In the genomic region with DNA sequence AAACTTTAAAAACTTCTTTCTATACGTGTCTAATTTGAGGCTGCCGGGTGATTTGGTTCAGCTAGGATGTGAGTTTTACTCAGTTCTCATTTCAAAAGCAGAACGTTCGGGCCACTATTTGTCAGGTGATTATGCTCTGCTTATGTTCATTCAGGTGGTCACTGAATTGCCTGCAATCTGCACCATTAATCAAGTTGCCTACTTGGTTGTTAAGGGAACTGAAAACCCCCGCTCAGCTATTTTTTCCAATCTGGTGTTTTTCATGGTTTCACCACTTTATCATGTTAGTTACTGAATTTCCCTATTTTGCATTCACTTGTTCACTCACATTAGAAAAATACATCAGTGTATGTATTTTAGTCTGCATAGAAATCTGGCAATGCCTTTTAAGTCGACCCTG, we compare ENCODE assay signal across 9 cellular contexts.
DNase-seq lines count a peak whose midpoint lies in the region; ATAC-seq and TF ChIP-seq lines count a peak whose summit lies in the region.
"Had no signal": no experiment of that assay in that cellular context is flagged by ENCODE, and none has a peak within 500 bp of the region (broad histone marks: within the 10 kb centered on the region; RNA-seq: fewer than 3 reads in every experiment).

No MANE protein-coding gene starts in this region.

- H3K4me1 ChIP-seq in trophoblast cell (ENCODE audit: control insufficient read depth in 1 of 2, insufficient read depth in 2 of 2, low read length in 2 of 2): no peaks in the 10 kb centered on the region
- H3K4me1 ChIP-seq: tibial artery had no signal

- peak overlapping the region; percentile 70 for H3K4me2 ChIP-seq in SU-DHL-6 (ENCODE audit: low read depth, low read length, poor library complexity, severe bottlenecking)
- H3K4me2 ChIP-seq in trophoblast cell (ENCODE audit: low read length): no peak overlapping the region

- peaks cover 26% of the 10 kb centered on the region for H3F3A ChIP-seq in SU-DHL-6 (ENCODE audit: insufficient read depth)

- no peak overlapping the region for H2BK12ac ChIP-seq in trophoblast cell (ENCODE audit: low read length)

- H3K9ac ChIP-seq in SU-DHL-6 (ENCODE audit: low read length): peak overlapping the region; percentile 51
- H3K9ac ChIP-seq in trophoblast cell (ENCODE audit: low read length): no peak overlapping the region

- H4K91ac ChIP-seq in trophoblast cell (ENCODE audit: low read depth, low read length): no peak overlapping the region

- no peak overlapping the region for H3K4me3 ChIP-seq in SU-DHL-6 (ENCODE audit: insufficient read depth, low read length, poor library complexity, severe bottlenecking)
- no peak overlapping the region for H3K4me3 ChIP-seq in trophoblast cell (ENCODE audit: low read depth, low read length)
- H3K4me3 ChIP-seq: tibial artery had no signal

- no peak overlapping the region for H3K14ac ChIP-seq in trophoblast cell (ENCODE audit: low read length)

- H3K27ac ChIP-seq in SU-DHL-6 (ENCODE audit: low read depth, low read length): peak overlapping the region; percentile 95
- no peak overlapping the region for H3K27ac ChIP-seq in trophoblast cell (ENCODE audit: low read depth, low read length)
- H3K27ac ChIP-seq: tibial artery had no signal

- DNase-seq in trophoblast cell: no peak
- DNase-seq in NCI-H128 (lab: John Stamatoyannopoulos, UW; ENCODE audit: unreplicated experiment): no peak
- DNase-seq in foreskin melanocyte: no peak
- no peak for DNase-seq in AML-193 (lab: John Stamatoyannopoulos, UW)
- DNase-seq: tibial artery had no signal

- no peak overlapping the region for H3K23ac ChIP-seq in trophoblast cell (ENCODE audit: low read length)

- H3K18ac ChIP-seq in trophoblast cell (ENCODE audit: low read length): no peak overlapping the region

- H3K9me3 ChIP-seq in SU-DHL-6 (ENCODE audit: insufficient read depth, low read length) (peaks cover 5% of the 10 kb centered on the region; the same call in 1 of the 2 replicates), trophoblast cell (ENCODE audit: insufficient read depth, low read depth, low read length) (no peaks in the 10 kb centered on the region)
- H3K9me3 ChIP-seq: tibial artery had no signal

- H4K8ac ChIP-seq in trophoblast cell (ENCODE audit: low read depth, low read length): no peak overlapping the region

- WGBS in trophoblast cell (ENCODE audit: extremely low coverage, insufficient coverage, insufficient read length): no CpG with 5 or more reads among the region's 6 CpGs

- ATAC-seq in GM18511 (IDR thresholded peaks at IDR 0.05; ENCODE audit: unreplicated experiment) (peak; percentile 98), GM21447 (IDR thresholded peaks at IDR 0.05; ENCODE audit: unreplicated experiment) (peak; percentile 97), HG03097 (IDR thresholded peaks at IDR 0.05; ENCODE audit: low FRiP score, unreplicated experiment) (peak; percentile 83)

- TF ChIP-seq CTCF in SU-DHL-6 (IDR thresholded peaks at IDR 0.05; ENCODE audit: insufficient read depth, low read length, poor library complexity, severe bottlenecking): no peak

- no peaks in the 10 kb centered on the region for H3K27me3 ChIP-seq in SU-DHL-6 (ENCODE audit: low read length)
- H3K27me3 ChIP-seq in trophoblast cell (ENCODE audit: insufficient read depth, low read length): no peaks in the 10 kb centered on the region
- H3K27me3 ChIP-seq: tibial artery had no signal

- H3K79me2 ChIP-seq in SU-DHL-6 (ENCODE audit: insufficient read depth, low read length) (no peaks in the 10 kb centered on the region), trophoblast cell (ENCODE audit: control insufficient read depth, insufficient read depth, low read length, poor library complexity) (no peaks in the 10 kb centered on the region)

- H2BK120ac ChIP-seq in trophoblast cell (ENCODE audit: insufficient read depth, low read length, poor library complexity): no peak overlapping the region

- peak overlapping the region; percentile 76 for H2AFZ ChIP-seq in SU-DHL-6 (ENCODE audit: low read depth, low read length, severe bottlenecking)
- no peak overlapping the region for H2AFZ ChIP-seq in trophoblast cell (ENCODE audit: insufficient read depth, low read length, poor library complexity)

- no peak overlapping the region for H2AK5ac ChIP-seq in trophoblast cell (ENCODE audit: low read length)

- H4K20me1 ChIP-seq in SU-DHL-6 (ENCODE audit: low read depth, low read length): no peaks in the 10 kb centered on the region

- no peaks in the 10 kb centered on the region for H3K79me1 ChIP-seq in trophoblast cell (ENCODE audit: low read length)

- no peak overlapping the region for H3K4ac ChIP-seq in trophoblast cell (ENCODE audit: low read depth, low read length)

- no peak overlapping the region for H2BK5ac ChIP-seq in trophoblast cell (ENCODE audit: low read depth, low read length, poor library complexity)

- no peaks in the 10 kb centered on the region for H3K9me2 ChIP-seq in SU-DHL-6 (replicated peaks; ENCODE audit: insufficient read depth, low read length)

- H4K12ac ChIP-seq in trophoblast cell (ENCODE audit: low read depth, low read length): no peak overlapping the region

- H3K36me3 ChIP-seq in SU-DHL-6 (ENCODE audit: low read length): no peaks in the 10 kb centered on the region; the same call in 1 of the 2 replicates
- no peaks in the 10 kb centered on the region for H3K36me3 ChIP-seq in trophoblast cell (ENCODE audit: control insufficient read depth in 1 of 2, insufficient read depth in 2 of 2, low read length in 2 of 2)
- H3K36me3 ChIP-seq: tibial artery had no signal
